Comparison of ENCODE assay signal across 10 cellular contexts in genomic region chr16:56643833-56644232, GRCh38. TPM values are rescaled to one million over a fixed set of nuclear protein-coding genes. Genes with fewer than 3 reads are reported as not detected.
DNase-seq lines count a peak whose midpoint lies in the region; ATAC-seq and TF ChIP-seq lines count a peak whose summit lies in the region.
"Had no signal": no experiment of that assay in that cellular context is flagged by ENCODE, and none has a peak within 500 bp of the region (broad histone marks: within the 10 kb centered on the region; RNA-seq: fewer than 3 reads in every experiment).

No MANE protein-coding gene starts in this region.

- H3K9me3 Mint-ChIP-seq in activated T-cell treated with anti-CD3 and anti-CD28 coated beads, Interleukin-2, amount 50 U/mL, for 4 hours, result no peaks in the 10 kb centered on the region
- no peaks in the 10 kb centered on the region for H3K9me3 Mint-ChIP-seq in activated CD8-positive, alpha-beta T cell treated with anti-CD3 and anti-CD28 coated beads, Interleukin-2, amount 10 ng/mL, durations not matched to agents 7 days and 5 days (ENCODE audit: insufficient read depth)

- TF ChIP-seq POLR2A in suprapubic skin (IDR thresholded peaks at IDR 0.05) (no peak), spleen (IDR thresholded peaks at IDR 0.05) (no peak)

- H3K27ac Mint-ChIP-seq in activated CD8-positive, alpha-beta T cell treated with anti-CD3 and anti-CD28 coated beads, Interleukin-2, amount 10 ng/mL, durations not matched to agents 7 days and 5 days, result no peak overlapping the region

- H3K27me3 ChIP-seq in iPS-20b (ENCODE audit: insufficient read depth, low read length) (peaks cover 100% of the 10 kb centered on the region), suprapubic skin (peaks cover 22% of the 10 kb centered on the region), spleen (replicated peaks in 1 of 7) (peaks cover 0 to 87% (median 25%) of the 10 kb centered on the region in 7 donors)

- no peak for TF ChIP-seq EP300 in suprapubic skin (IDR thresholded peaks at IDR 0.05)

- H3K9me3 ChIP-seq in iPS-20b (ENCODE audit: insufficient read depth, low read depth, low read length) (no peaks in the 10 kb centered on the region; the same call in 1 of the 2 replicates), suprapubic skin (no peaks in the 10 kb centered on the region), spleen (no peaks in the 10 kb centered on the region)

- no peaks in the 10 kb centered on the region for H3K36me3 Mint-ChIP-seq in activated T-cell treated with anti-CD3 and anti-CD28 coated beads, Interleukin-2, amount 50 U/mL, for 4 hours (ENCODE audit: insufficient read depth)
- H3K36me3 Mint-ChIP-seq in activated CD8-positive, alpha-beta T cell treated with anti-CD3 and anti-CD28 coated beads, Interleukin-2, amount 10 ng/mL, durations not matched to agents 7 days and 5 days (ENCODE audit: low read depth), result no peaks in the 10 kb centered on the region

- ATAC-seq in activated T-cell treated with anti-CD3 and anti-CD28 coated beads, Interleukin-2, amount 50 U/mL, for 4 hours, result no peak
- ATAC-seq in activated CD8-positive, alpha-beta T cell treated with anti-CD3 and anti-CD28 coated beads, Interleukin-2, amount 10 ng/mL, durations not matched to agents 7 days and 5 days, result no peak

- WGBS in suprapubic skin, result 86% methylated on average over 4 of the region's 5 CpGs
- WGBS in spleen, 5 donors, result 36 to 69% (median 39%) methylated on average over 5 of the region's 5 CpGs

- H3K9ac ChIP-seq in iPS-20b (ENCODE audit: low read depth, low read length), result no peak overlapping the region

- H3K4me1 ChIP-seq in iPS-20b (ENCODE audit: insufficient read depth, low read length) (peaks cover 4% of the 10 kb centered on the region; the same call in 1 of the 2 replicates), suprapubic skin (peaks cover 21% of the 10 kb centered on the region), spleen (peaks cover 4 to 22% (median 16%) of the 10 kb centered on the region in 6 donors)

- POLR2A ChIA-PET in activated CD8-positive, alpha-beta T cell treated with anti-CD3 and anti-CD28 coated beads, Interleukin-2, amount 10 ng/mL, durations not matched to agents 7 days and 5 days (lab: Charles Lee), result interaction anchor here (1.2 to 1.8 kb wide), 5 partner anchors 13 to 39 kb away, joined by 3 to 12 read pairs (median 4); partner anchors contain the start of genes MT1E, MT1F, MT1X and MT2A

- H3K4me3 Mint-ChIP-seq in activated T-cell treated with anti-CD3 and anti-CD28 coated beads, Interleukin-2, amount 50 U/mL, for 4 hours, result peak overlapping the region; percentile 62
- peak overlapping the region; percentile 66 for H3K4me3 Mint-ChIP-seq in activated CD8-positive, alpha-beta T cell treated with anti-CD3 and anti-CD28 coated beads, Interleukin-2, amount 10 ng/mL, durations not matched to agents 7 days and 5 days

- H3K4me1 Mint-ChIP-seq in activated T-cell treated with anti-CD3 and anti-CD28 coated beads, Interleukin-2, amount 50 U/mL, for 4 hours (ENCODE audit: low read depth), result peaks cover 21% of the 10 kb centered on the region
- H3K4me1 Mint-ChIP-seq in activated CD8-positive, alpha-beta T cell treated with anti-CD3 and anti-CD28 coated beads, Interleukin-2, amount 10 ng/mL, durations not matched to agents 7 days and 5 days (ENCODE audit: low read depth), result peaks cover 25% of the 10 kb centered on the region

- CTCF ChIA-PET in activated CD8-positive, alpha-beta T cell treated with anti-CD3 and anti-CD28 coated beads, Interleukin-2, amount 10 ng/mL, durations not matched to agents 7 days and 5 days (lab: Charles Lee), result interaction anchor here (0.8 to 5.4 kb wide), 26 partner anchors 9 to 130 kb away, joined by 3 to 34 read pairs (median 4); partner anchors contain the start of genes MT1B and MT2A

- H3K4me3 ChIP-seq in iPS-20b (ENCODE audit: low read length), result peak overlapping the region; percentile 54
- H3K4me3 ChIP-seq in suprapubic skin, result peak overlapping the region; percentile 41
- H3K4me3 ChIP-seq in spleen, result peak overlapping the region in 2 of 8 donors; percentile 12 to 63
- H3K4me3 ChIP-seq: lung had no signal

- intact Hi-C loops in spleen (cut with DNase I; ENCODE audit: low total_unique reads), result no loop called here

- H3K36me3 ChIP-seq in iPS-20b (ENCODE audit: insufficient read depth, low read depth, low read length) (no peaks in the 10 kb centered on the region), suprapubic skin (no peaks in the 10 kb centered on the region), spleen (no peaks in the 10 kb centered on the region)

- peaks cover 26% of the 10 kb centered on the region for H3K27me3 Mint-ChIP-seq in activated T-cell treated with anti-CD3 and anti-CD28 coated beads, Interleukin-2, amount 50 U/mL, for 4 hours (ENCODE audit: low read depth)
- H3K27me3 Mint-ChIP-seq in activated CD8-positive, alpha-beta T cell treated with anti-CD3 and anti-CD28 coated beads, Interleukin-2, amount 10 ng/mL, durations not matched to agents 7 days and 5 days (ENCODE audit: low read depth), result peaks cover 71% of the 10 kb centered on the region

- H3K27ac ChIP-seq in iPS-20b (ENCODE audit: low read length) (no peak overlapping the region), suprapubic skin (no peak overlapping the region), spleen (peak overlapping the region in 1 of 8 donors; percentile 48)

- no peak for DNase-seq in activated T-cell treated with anti-CD3 and anti-CD28 coated beads, Interleukin-2, amount 50 U/mL, for 4 hours
- DNase-seq in activated T-cell treated with anti-CD3 and anti-CD28 coated beads for 4 hours, result no peak
- DNase-seq in activated CD8-positive, alpha-beta T cell treated with anti-CD3 and anti-CD28 coated beads, Interleukin-2, amount 10 ng/mL, durations not matched to agents 7 days and 5 days, result no peak
- no peak for DNase-seq in suprapubic skin (ENCODE audit: low spot score in 2 of 2)
- no peak for DNase-seq in spleen
- DNase-seq in occipital lobe (lab: John Stamatoyannopoulos, UW), result no peak
- no peak for DNase-seq in ecto neural progenitor cell (ENCODE audit: low spot score)
- DNase-seq: NCI-H1694 treated with DMSO at 0.1 percent for 48 hours had no signal

- TF ChIP-seq CTCF in suprapubic skin (IDR thresholded peaks at IDR 0.05) (no peak), spleen (IDR thresholded peaks at IDR 0.05 in 8 of 11, conservative IDR thresholded peaks at IDR 0.05 in 3 of 11) (no peak)

RNA-seq across cellular contexts. Expression of gene MT1A, which starts 5.4 kb away (rescaled TPM):
- total RNA-seq in activated T-cell treated with anti-CD3 and anti-CD28 coated beads, Interleukin-2, amount 50 U/mL, for 4 hours, result not detected
- not detected for total RNA-seq in activated CD8-positive, alpha-beta T cell treated with anti-CD3 and anti-CD28 coated beads, Interleukin-2, amount 10 ng/mL, durations not matched to agents 7 days and 5 days
- 10 to 100 TPM in 3 of 4 donors, 1 to 10 TPM in 1; 5.2 to 93.7 (median 29.4) TPM for total RNA-seq in suprapubic skin
- total RNA-seq in spleen, result 10 to 100 TPM in 1 of 7 donors, 1 to 10 TPM in 2, not detected in 4; 1.5 to 27.3 (median 1.5) TPM
- polyA plus RNA-seq in spleen, result 10 to 100 TPM in 1 of 3 donors, 1 to 10 TPM in 2; 1.1 to 14.2 (median 8.5) TPM
- not detected for total RNA-seq in occipital lobe

RNA-seq across cellular contexts. Expression of gene MT1B, which starts 7.9 kb away (rescaled TPM):
- total RNA-seq in activated T-cell treated with anti-CD3 and anti-CD28 coated beads, Interleukin-2, amount 50 U/mL, for 4 hours, result not detected
- not detected for total RNA-seq in activated CD8-positive, alpha-beta T cell treated with anti-CD3 and anti-CD28 coated beads, Interleukin-2, amount 10 ng/mL, durations not matched to agents 7 days and 5 days
- total RNA-seq in suprapubic skin (not detected), spleen (not detected), occipital lobe (not detected)
- not detected for polyA plus RNA-seq in spleen
- total RNA-seq: lung had no signal
- polyA plus RNA-seq: lung had no signal

RNA-seq across cellular contexts. Expression of gene MT1M, which starts 11.4 kb away (rescaled TPM):
- total RNA-seq in activated T-cell treated with anti-CD3 and anti-CD28 coated beads, Interleukin-2, amount 50 U/mL, for 4 hours, result under 1 TPM in 1 of 3 donors, not detected in 2; 0.48 TPM
- total RNA-seq in activated CD8-positive, alpha-beta T cell treated with anti-CD3 and anti-CD28 coated beads, Interleukin-2, amount 10 ng/mL, durations not matched to agents 7 days and 5 days, result not detected
- total RNA-seq in suprapubic skin, result 10 to 100 TPM; 13.6 to 41.7 (median 20.5) TPM
- total RNA-seq in spleen, result 1 to 10 TPM in 6 of 7 donors, under 1 TPM in 1; 0.44 to 6.1 (median 3.5) TPM
- polyA plus RNA-seq in spleen, result 10 to 100 TPM in 1 of 3 donors, 1 to 10 TPM in 1, under 1 TPM in 1; 0.93 to 11.8 (median 7.6) TPM
- total RNA-seq in occipital lobe, result 1.4 TPM

RNA-seq across cellular contexts. Expression of gene MT1F, which starts 13.9 kb away (rescaled TPM):
- total RNA-seq in activated T-cell treated with anti-CD3 and anti-CD28 coated beads, Interleukin-2, amount 50 U/mL, for 4 hours, result 10 to 100 TPM; 10.9 to 14.4 (median 12.4) TPM
- 10 to 100 TPM; 25.8 to 28.0 TPM for total RNA-seq in activated CD8-positive, alpha-beta T cell treated with anti-CD3 and anti-CD28 coated beads, Interleukin-2, amount 10 ng/mL, durations not matched to agents 7 days and 5 days
- total RNA-seq in suprapubic skin, result 10 to 100 TPM in 3 of 4 donors, 1 to 10 TPM in 1; 5.6 to 16.6 (median 12.9) TPM
- 10 to 100 TPM in 6 of 7 donors, 1 to 10 TPM in 1; 6.4 to 21.0 (median 13.6) TPM for total RNA-seq in spleen
- 10 to 100 TPM; 16.6 to 20.1 (median 19.4) TPM for polyA plus RNA-seq in spleen
- 2.5 TPM for total RNA-seq in occipital lobe

RNA-seq across cellular contexts. Expression of gene MT1E, which starts 18.3 kb away (rescaled TPM):
- total RNA-seq in activated T-cell treated with anti-CD3 and anti-CD28 coated beads, Interleukin-2, amount 50 U/mL, for 4 hours, result 100 to 1,000 TPM in 1 of 3 donors, 10 to 100 TPM in 2; 49.1 to 122 (median 71.4) TPM
- total RNA-seq in activated CD8-positive, alpha-beta T cell treated with anti-CD3 and anti-CD28 coated beads, Interleukin-2, amount 10 ng/mL, durations not matched to agents 7 days and 5 days, result 10 to 100 TPM; 65.0 to 74.8 TPM
- 1,000 to 10,000 TPM in 1 of 4 donors, 100 to 1,000 TPM in 3; 454 to 1,259 (median 584) TPM for total RNA-seq in suprapubic skin
- 10 to 100 TPM in 6 of 7 donors, 1 to 10 TPM in 1; 2.5 to 49.6 (median 19.7) TPM for total RNA-seq in spleen
- polyA plus RNA-seq in spleen, result 10 to 100 TPM; 21.0 to 34.0 (median 33.0) TPM
- total RNA-seq in occipital lobe, result 12.8 TPM
